In genomic region chr14:73170686-73171085, GRCh38 we compare ENCODE assay signal across 23 cellular contexts.
"Had no signal": no experiment of that assay in that cellular context is flagged by ENCODE, and none has a peak within 500 bp of the region (broad histone marks: within the 10 kb centered on the region; RNA-seq: fewer than 3 reads in every experiment).

No MANE protein-coding gene starts in this region.

- H3K4me1 ChIP-seq: pancreas, psoas muscle, right atrium auricular region, spleen, tibial artery had no signal

- H3K9me3 ChIP-seq: pancreas, psoas muscle, right atrium auricular region, spleen, tibial artery had no signal

- DNase-seq: activated CD4-positive, alpha-beta memory T cell treated with anti-CD3 and anti-CD28 coated beads for 36 hours; activated CD4-positive, alpha-beta T cell treated with anti-CD3 and anti-CD28 coated beads for 48 hours; activated naive CD4-positive, alpha-beta T cell; activated T-cell treated with anti-CD3 and anti-CD28 coated beads, Interleukin-2, amount 50 U/mL, for 1 hour; cerebellar nuclear complex; cortex of kidney; foreskin fibroblast; kidney glomerular epithelial cell; left ventricle myocardium superior; midbrain; natural killer cell; pancreas; psoas muscle; spleen; stimulated activated CD4-positive, alpha-beta T cell treated with anti-CD3 and anti-CD28 coated beads, Interleukin-4, amount 100 ng/mL, for 24 hours; stimulated activated naive CD8-positive, alpha-beta T cell treated with anti-CD3 and anti-CD28 coated beads, Interleukin-15, Interleukin-2, amounts not matched to agents 100 U/mL and 50 U/mL, for 24 hours; T-helper 1 cell; T-helper 9 cell; tibial artery had no signal

- H3K27me3 ChIP-seq: pancreas, right atrium auricular region, spleen, tibial artery had no signal

- H3K27me3 Mint-ChIP-seq: activated CD4-positive, alpha-beta memory T cell treated with anti-CD3 and anti-CD28 coated beads for 36 hours; activated naive CD8-positive, alpha-beta T cell had no signal

- H3K4me3 Mint-ChIP-seq: activated CD4-positive, alpha-beta memory T cell treated with anti-CD3 and anti-CD28 coated beads for 36 hours; activated naive CD8-positive, alpha-beta T cell; natural killer cell had no signal

- H3K27ac ChIP-seq: pancreas, psoas muscle, right atrium auricular region, spleen, tibial artery had no signal

- FAIRE-seq: bronchial epithelial cell, pancreas had no signal

- H3K4me3 ChIP-seq: pancreas, psoas muscle, right atrium auricular region, spleen, tibial artery had no signal

- H3K27ac Mint-ChIP-seq: activated CD4-positive, alpha-beta memory T cell treated with anti-CD3 and anti-CD28 coated beads for 36 hours; activated naive CD8-positive, alpha-beta T cell; activated T-helper 2 cell treated with anti-CD3 and anti-CD28 coated beads, Interferon-gamma antibody, Interleukin-2, Interleukin-4, amounts not matched to agents 10 μg/mL and 5 μg/mL and 100 μg/mL, durations not matched to agents 14 hours and 24 hours and 36 hours; natural killer cell had no signal

- H3K9me3 Mint-ChIP-seq: activated CD4-positive, alpha-beta memory T cell treated with anti-CD3 and anti-CD28 coated beads for 36 hours; activated T-helper 2 cell treated with anti-CD3 and anti-CD28 coated beads, Interferon-gamma antibody, Interleukin-2, Interleukin-4, amounts not matched to agents 10 μg/mL and 5 μg/mL and 100 μg/mL, durations not matched to agents 14 hours and 24 hours and 36 hours; natural killer cell had no signal

- ATAC-seq: left ventricle myocardium superior; natural killer cell; pancreas; psoas muscle; stimulated activated naive CD8-positive, alpha-beta T cell treated with anti-CD3 and anti-CD28 coated beads, Interleukin-15, Interleukin-2, amounts not matched to agents 100 U/mL and 50 U/mL, for 24 hours had no signal
